ENCODE assay signal across 8 cellular contexts in the genomic region with DNA sequence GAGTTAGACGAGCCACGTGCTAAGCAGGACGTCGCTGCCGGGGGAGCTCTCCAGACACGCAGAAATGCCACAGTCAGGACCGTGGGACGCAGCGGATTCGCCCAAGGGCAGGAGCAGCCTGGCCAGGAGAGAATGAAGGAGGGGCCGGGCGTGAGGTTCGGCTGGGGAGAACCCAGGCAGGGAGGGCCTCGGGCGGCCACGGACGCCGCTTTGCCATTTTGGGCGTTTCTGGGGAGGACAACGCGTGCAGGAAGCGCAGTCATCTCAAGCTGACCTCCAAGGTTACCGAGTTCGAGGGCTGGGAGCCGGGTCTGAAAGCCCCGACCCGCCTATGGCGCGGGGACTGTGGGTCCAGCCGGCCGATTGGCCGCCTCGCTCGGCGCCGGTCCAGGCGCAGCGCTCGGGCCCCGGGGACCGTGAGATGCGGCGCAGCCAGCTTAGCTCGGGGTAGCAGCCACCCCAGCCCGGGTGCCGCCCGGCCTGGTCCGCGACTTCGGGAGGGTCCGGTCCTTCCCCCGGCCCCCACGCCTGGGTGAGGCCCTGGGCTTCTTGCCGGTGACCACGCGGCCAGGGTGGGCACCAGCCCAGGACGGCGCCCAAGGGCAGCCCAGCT. TPM values are rescaled to one million over a fixed set of nuclear protein-coding genes. Genes with fewer than 3 reads are reported as not detected.
DNase-seq lines count a peak whose midpoint lies in the region; ATAC-seq and TF ChIP-seq lines count a peak whose summit lies in the region.

No MANE protein-coding gene starts in this region.

- POLR2A ChIA-PET in activated B cell treated with CpG ODN at 0.5 μM for 24 hours (lab: Charles Lee), result interaction anchor here (0.6 to 2.8 kb wide), 36 partner anchors 9 to 345 kb away, joined by 3 to 40 read pairs (median 4); partner anchors contain the start of genes ANAPC2, DPP7, FUT7 and LCN8

- H3K27ac ChIP-seq in endodermal cell (ENCODE audit: low read depth, low read length) (peak overlapping the region; percentile 38), muscle layer of colon (ENCODE audit: low read depth, low read length) (peak overlapping the region; percentile 78)

- ATAC-seq in HG03439 (IDR thresholded peaks at IDR 0.05; ENCODE audit: unreplicated experiment), result peak; percentile 13
- ATAC-seq in activated B cell treated with CpG ODN at 0.5 μM for 24 hours (ENCODE audit: low read depth), result no peak
- no peak for ATAC-seq in HG02798 (IDR thresholded peaks at IDR 0.05; ENCODE audit: poor library complexity, unreplicated experiment)

- H3K4me1 ChIP-seq in endodermal cell (ENCODE audit: control insufficient read depth, insufficient read depth, low read length) (no peaks in the 10 kb centered on the region), muscle layer of colon (ENCODE audit: insufficient read depth, low read length) (peaks cover 19% of the 10 kb centered on the region)

- peaks cover 14% of the 10 kb centered on the region for H3K36me3 ChIP-seq in endodermal cell (ENCODE audit: control insufficient read depth, insufficient read depth, low read length)
- H3K36me3 ChIP-seq in muscle layer of colon (ENCODE audit: insufficient read depth, low read length), result peaks cover 8% of the 10 kb centered on the region

- H3K4me3 Mint-ChIP-seq in activated B cell treated with CpG ODN at 0.5 μM for 24 hours, result peak overlapping the region; percentile 93
- H3K4me3 Mint-ChIP-seq in endodermal cell, result peak overlapping the region; percentile 75

- TF ChIP-seq CTCF in activated B cell treated with CpG ODN at 0.5 μM for 24 hours (IDR thresholded peaks at IDR 0.05), result no peak
- TF ChIP-seq CTCF in endodermal cell (conservative IDR thresholded peaks at IDR 0.05), result no peak

- CTCF ChIA-PET in activated B cell treated with CpG ODN at 0.5 μM for 24 hours (lab: Charles Lee), result interaction anchor here (0.8 to 2.1 kb wide), 5 partner anchors 10 to 151 kb away, joined by 3 to 7 read pairs (median 5); partner anchors contain the start of genes ANAPC2 and SSNA1

- H3K9ac ChIP-seq in endodermal cell (ENCODE audit: extremely low read depth, low read length, poor library complexity, severe bottlenecking), result no peak overlapping the region
- H3K9ac ChIP-seq in muscle layer of colon (ENCODE audit: low read length), result peak overlapping the region; percentile 27

- WGBS in endodermal cell (ENCODE audit: insufficient coverage in 1 of 2, insufficient read length in 1 of 2), 2 experiments, result 8 to 11% methylated on average over 51 to 58 of the region's 58 CpGs

- no peaks in the 10 kb centered on the region for H3K27me3 ChIP-seq in endodermal cell (ENCODE audit: control insufficient read depth, insufficient read depth, low read length, poor library complexity, severe bottlenecking)
- H3K27me3 ChIP-seq in muscle layer of colon (ENCODE audit: control insufficient read depth in 1 of 2, insufficient read depth in 2 of 2, low read length in 2 of 2), result no peaks in the 10 kb centered on the region

- H3K36me3 Mint-ChIP-seq in activated B cell treated with CpG ODN at 0.5 μM for 24 hours (ENCODE audit: low read depth) (peaks cover 35% of the 10 kb centered on the region), endodermal cell (ENCODE audit: low read depth) (peaks cover 15% of the 10 kb centered on the region)

- intact Hi-C loops in activated B cell treated with CpG ODN at 0.5 μM for 24 hours (cut with micrococcal nuclease), result loop anchor here (1.0 to 5.0 kb wide), 6 partner anchors 9 to 466 kb away; partner anchors contain the start of genes EXD3, MRPL41, NOXA1 and PNPLA7

- H3K4me3 ChIP-seq in endodermal cell (ENCODE audit: low read length) (peak overlapping the region; percentile 95), muscle layer of colon (ENCODE audit: low read depth in 1 of 2, low read length in 2 of 2) (peak overlapping the region; percentile 70 to 81)

- H3K27me3 Mint-ChIP-seq in activated B cell treated with CpG ODN at 0.5 μM for 24 hours (no peaks in the 10 kb centered on the region), endodermal cell (ENCODE audit: insufficient read depth) (peaks cover 6% of the 10 kb centered on the region)

- H3K9me3 ChIP-seq in endodermal cell (ENCODE audit: control insufficient read depth, low read length) (no peaks in the 10 kb centered on the region), muscle layer of colon (ENCODE audit: low read length) (no peaks in the 10 kb centered on the region)

- H3K4me1 Mint-ChIP-seq in activated B cell treated with CpG ODN at 0.5 μM for 24 hours, result peaks cover 51% of the 10 kb centered on the region
- peaks cover 10% of the 10 kb centered on the region for H3K4me1 Mint-ChIP-seq in endodermal cell

- H3K9me3 Mint-ChIP-seq in activated B cell treated with CpG ODN at 0.5 μM for 24 hours (no peaks in the 10 kb centered on the region), endodermal cell (no peaks in the 10 kb centered on the region)

- DNase-seq in DMS 273 (lab: John Stamatoyannopoulos, UW; ENCODE audit: unreplicated experiment), result peak; percentile 65
- no peak for DNase-seq in DMS 273 treated with DMSO at 0.1 percent for 48 hours (lab: John Stamatoyannopoulos, UW)
- DNase-seq in activated B cell treated with CpG ODN at 0.5 μM for 24 hours, result peak; percentile 48
- peak; percentile 74 for DNase-seq in endodermal cell
- peak; percentile 72 for DNase-seq in ureter (ENCODE audit: low spot score)

- H3K27ac Mint-ChIP-seq in activated B cell treated with CpG ODN at 0.5 μM for 24 hours (peak overlapping the region; percentile 97), endodermal cell (peak overlapping the region; percentile 46)

RNA-seq across cellular contexts. Expression of gene MAN1B1, which starts 0.8 kb away (rescaled TPM):
- total RNA-seq in activated B cell treated with CpG ODN at 0.5 μM for 24 hours, result 33.6 and 37.7 TPM in 2 replicates
- total RNA-seq in endodermal cell, result 10 to 100 TPM; 62.1 to 63.5 TPM
- polyA plus RNA-seq in endodermal cell (2013, experiment 1 of 2), result 44.7 TPM
- polyA plus RNA-seq in endodermal cell (2013, experiment 2 of 2), result 43.9 TPM
- 57.8 TPM for total RNA-seq in ureter

RNA-seq across cellular contexts. Expression of gene UAP1L1, which starts 8.7 kb away (rescaled TPM):
- total RNA-seq in activated B cell treated with CpG ODN at 0.5 μM for 24 hours (13.4 and 17.2 TPM in 2 replicates), endodermal cell (1 to 10 TPM; 2.6 to 4.5 TPM), ureter (12.7 TPM)
- polyA plus RNA-seq in endodermal cell (2013, experiment 1 of 2), result 3.2 TPM
- 2.1 TPM for polyA plus RNA-seq in endodermal cell (2013, experiment 2 of 2)

RNA-seq across cellular contexts. Expression of gene SAPCD2, which starts 15.7 kb away (rescaled TPM):
- 0.80 and 0.81 TPM in 2 replicates for total RNA-seq in activated B cell treated with CpG ODN at 0.5 μM for 24 hours
- total RNA-seq in endodermal cell, result 10 to 100 TPM; 20.8 to 24.9 TPM
- polyA plus RNA-seq in endodermal cell (2013, experiment 1 of 2), result 26.0 TPM
- polyA plus RNA-seq in endodermal cell (2013, experiment 2 of 2), result 24.1 TPM
- 1.6 TPM for total RNA-seq in ureter

RNA-seq across cellular contexts. Expression of gene DPP7, which starts 28.5 kb away (rescaled TPM):
- total RNA-seq in activated B cell treated with CpG ODN at 0.5 μM for 24 hours (254 and 259 TPM in 2 replicates), endodermal cell (10 to 100 TPM; 20.1 to 30.6 TPM), ureter (157 TPM)
- polyA plus RNA-seq in endodermal cell (2013, experiment 1 of 2), result 28.4 TPM
- polyA plus RNA-seq in endodermal cell (2013, experiment 2 of 2), result 21.6 TPM

RNA-seq across cellular contexts. Expression of gene ENTPD2, which starts 32.2 kb away (rescaled TPM):
- total RNA-seq in activated B cell treated with CpG ODN at 0.5 μM for 24 hours (not detected in 2 replicates), endodermal cell (1 to 10 TPM; 1.2 to 2.4 TPM), ureter (1.3 TPM)
- 0.32 TPM for polyA plus RNA-seq in endodermal cell (2013, experiment 1 of 2)
- polyA plus RNA-seq in endodermal cell (2013, experiment 2 of 2), result 0.41 TPM
